8 cellular contexts compared by ENCODE assay signal in genomic region chr5:34656001-34656699, GRCh38. TPM values are rescaled to one million over a fixed set of nuclear protein-coding genes. Genes with fewer than 3 reads are reported as not detected.
DNase-seq lines count a peak whose midpoint lies in the region; ATAC-seq lines count a peak whose summit lies in the region.

TSS of gene RAI14 (plus strand) at chr5:34656328. CDS start at chr5:34686920, 30,592 bp downstream.

- no peaks in the 10 kb centered on the region for H3K9me3 ChIP-seq in iPS-18a (ENCODE audit: control insufficient read depth, low read depth, low read length)

- peak within 1 kb of the TSS; percentile 85 for H3K9ac ChIP-seq in iPS-18a (ENCODE audit: low read length)

- peaks cover 3% of the 10 kb centered on the region for H3K36me3 ChIP-seq in iPS-18a (ENCODE audit: control insufficient read depth, low read depth, low read length)

- H3K27ac ChIP-seq in caudate nucleus (ENCODE audit: low read depth, low read length) (peak within 1 kb of the TSS; percentile 81), iPS-18a (ENCODE audit: low read length) (peak within 1 kb of the TSS; percentile 44)

- H3K4me3 ChIP-seq in iPS-18a (ENCODE audit: low read length) = peak within 1 kb of the TSS; percentile 75

- H3K4me1 ChIP-seq in iPS-18a (ENCODE audit: control insufficient read depth, low read depth, low read length) = peaks cover 26% of the 10 kb centered on the region

- H3K27me3 ChIP-seq in iPS-18a (ENCODE audit: control insufficient read depth, insufficient read depth, low read length) = no peaks in the 10 kb centered on the region

- DNase-seq in COR-L47 (lab: John Stamatoyannopoulos, UW) = peak; percentile 52
- peak; percentile 54 for DNase-seq in HS-5 (ENCODE audit: low read depth)
- peak; percentile 72 to 80 for DNase-seq in SW 1271 (lab: John Stamatoyannopoulos, UW)
- DNase-seq in caudate nucleus (lab: John Stamatoyannopoulos, UW) = peak in 57 of 61 donors; percentile 11 to 87 (median 55)
- peak; percentile 59 for DNase-seq in renal cortical epithelial cell (ENCODE audit: low read depth)

- ATAC-seq in HG02610 (IDR thresholded peaks at IDR 0.05; ENCODE audit: unreplicated experiment) = no peak
- no peak for ATAC-seq in GM18498 (IDR thresholded peaks at IDR 0.05; ENCODE audit: unreplicated experiment)

RNA-seq across cellular contexts. Expression of gene RAI14, which starts in this region (rescaled TPM):
- total RNA-seq in renal cortical epithelial cell = 174 and 209 TPM in 2 replicates
